ENCODE assay signal across 2 cellular contexts in genomic region chr21:15104470-15104869, GRCh38.
A peak's percentile ranks its signal among the peaks of the same experiment; 100 is the strongest.
TF ChIP-seq lines count a peak whose summit lies in the region.

No MANE protein-coding gene starts in this region.

TF ChIP-seq in HepG2, 621 proteins besides CTCF, POLR2A, EP300 and RAD21:
- TF ChIP-seq ZNF10 (CRISPR knock-in tag; IDR thresholded peaks at IDR 0.05; ENCODE audit: borderline replicate concordance, low read depth) (no peak), ZNF629 (CRISPR knock-in tag; conservative IDR thresholded peaks at IDR 0.05) (peak; percentile 38; the same call in 1 of the 2 replicates), ZNF441 (CRISPR knock-in tag; IDR thresholded peaks at IDR 0.05; ENCODE audit: borderline replicate concordance) (no peak)

TF ChIP-seq in K562, 482 proteins besides CTCF, POLR2A, EP300 and RAD21:
- TF ChIP-seq RBM25 (IDR thresholded peaks at IDR 0.05; ENCODE audit: low read depth, low read length, severe bottlenecking) (peak; percentile 94), BCOR (IDR thresholded peaks at IDR 0.05) (peak; percentile 70), KDM1A (IDR thresholded peaks at IDR 0.05) (0 out of 4 replicates have a peak, but pooled peaks of 1 of the 2 experiments have one; percentile 14), HDAC2 (IDR thresholded peaks at IDR 0.05) (no peak), ADNP (tag; IDR thresholded peaks at IDR 0.05) (peak; percentile 81)
